ENCODE assay signal across 1 cellular context in the genomic region with DNA sequence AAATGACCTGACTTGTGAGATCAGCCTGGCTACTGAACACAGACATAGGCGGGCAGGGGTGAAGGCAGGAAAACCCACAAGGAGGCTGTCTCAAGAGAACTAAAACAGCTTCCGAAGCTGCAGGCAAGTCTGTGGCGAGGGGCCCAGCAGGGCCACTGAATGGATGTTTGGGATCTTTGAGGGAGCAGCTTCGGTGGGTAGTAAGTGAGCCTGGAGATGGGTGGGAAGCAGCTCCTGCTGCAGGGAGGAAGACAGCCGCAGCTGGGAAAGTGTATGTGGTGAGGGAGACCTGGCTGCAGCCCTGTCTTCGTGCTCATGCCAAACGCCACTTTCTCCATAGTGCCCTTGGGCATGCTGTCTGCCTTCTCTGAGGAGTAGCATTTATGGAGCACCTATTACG.
TF ChIP-seq lines count a peak whose summit lies in the region.

No MANE protein-coding gene starts in this region.

TF ChIP-seq in GM12878, 131 proteins besides CTCF, POLR2A, EP300 and RAD21:
- TF ChIP-seq CBX5 (IDR thresholded peaks at IDR 0.05; ENCODE audit: low read depth) (no peak), RCOR1 (conservative IDR thresholded peaks at IDR 0.05; ENCODE audit: low read depth, low read length) (no peak), CEBPB (IDR thresholded peaks at IDR 0.05; ENCODE audit: borderline replicate concordance in 1 of 2, low read depth in 2 of 2, low read length in 2 of 2) (no peak), RUNX3 (IDR thresholded peaks at IDR 0.05; ENCODE audit: low read length) (no peak), SMAD1 (IDR thresholded peaks at IDR 0.05; ENCODE audit: low read depth, partially characterized antibody) (no peak), STAT3 (IDR thresholded peaks at IDR 0.05; ENCODE audit: low read depth, low read length) (no peak), CHD1 (IDR thresholded peaks at IDR 0.05; ENCODE audit: low read depth, low read length) (no peak), IKZF2 (IDR thresholded peaks at IDR 0.05) (no peak), ZNF207 (IDR thresholded peaks at IDR 0.05; ENCODE audit: borderline replicate concordance) (no peak), PAX5 (IDR thresholded peaks at IDR 0.05; ENCODE audit: borderline replicate concordance, low read depth, low read length) (no peak), NR2C2 (IDR thresholded peaks at IDR 0.05; ENCODE audit: borderline replicate concordance, control insufficient read depth, insufficient read length, low read depth) (no peak), CHD2 (IDR thresholded peaks at IDR 0.05; ENCODE audit: borderline replicate concordance, low read depth, low read length) (no peak)
- TF ChIP-seq, protein P1, sequence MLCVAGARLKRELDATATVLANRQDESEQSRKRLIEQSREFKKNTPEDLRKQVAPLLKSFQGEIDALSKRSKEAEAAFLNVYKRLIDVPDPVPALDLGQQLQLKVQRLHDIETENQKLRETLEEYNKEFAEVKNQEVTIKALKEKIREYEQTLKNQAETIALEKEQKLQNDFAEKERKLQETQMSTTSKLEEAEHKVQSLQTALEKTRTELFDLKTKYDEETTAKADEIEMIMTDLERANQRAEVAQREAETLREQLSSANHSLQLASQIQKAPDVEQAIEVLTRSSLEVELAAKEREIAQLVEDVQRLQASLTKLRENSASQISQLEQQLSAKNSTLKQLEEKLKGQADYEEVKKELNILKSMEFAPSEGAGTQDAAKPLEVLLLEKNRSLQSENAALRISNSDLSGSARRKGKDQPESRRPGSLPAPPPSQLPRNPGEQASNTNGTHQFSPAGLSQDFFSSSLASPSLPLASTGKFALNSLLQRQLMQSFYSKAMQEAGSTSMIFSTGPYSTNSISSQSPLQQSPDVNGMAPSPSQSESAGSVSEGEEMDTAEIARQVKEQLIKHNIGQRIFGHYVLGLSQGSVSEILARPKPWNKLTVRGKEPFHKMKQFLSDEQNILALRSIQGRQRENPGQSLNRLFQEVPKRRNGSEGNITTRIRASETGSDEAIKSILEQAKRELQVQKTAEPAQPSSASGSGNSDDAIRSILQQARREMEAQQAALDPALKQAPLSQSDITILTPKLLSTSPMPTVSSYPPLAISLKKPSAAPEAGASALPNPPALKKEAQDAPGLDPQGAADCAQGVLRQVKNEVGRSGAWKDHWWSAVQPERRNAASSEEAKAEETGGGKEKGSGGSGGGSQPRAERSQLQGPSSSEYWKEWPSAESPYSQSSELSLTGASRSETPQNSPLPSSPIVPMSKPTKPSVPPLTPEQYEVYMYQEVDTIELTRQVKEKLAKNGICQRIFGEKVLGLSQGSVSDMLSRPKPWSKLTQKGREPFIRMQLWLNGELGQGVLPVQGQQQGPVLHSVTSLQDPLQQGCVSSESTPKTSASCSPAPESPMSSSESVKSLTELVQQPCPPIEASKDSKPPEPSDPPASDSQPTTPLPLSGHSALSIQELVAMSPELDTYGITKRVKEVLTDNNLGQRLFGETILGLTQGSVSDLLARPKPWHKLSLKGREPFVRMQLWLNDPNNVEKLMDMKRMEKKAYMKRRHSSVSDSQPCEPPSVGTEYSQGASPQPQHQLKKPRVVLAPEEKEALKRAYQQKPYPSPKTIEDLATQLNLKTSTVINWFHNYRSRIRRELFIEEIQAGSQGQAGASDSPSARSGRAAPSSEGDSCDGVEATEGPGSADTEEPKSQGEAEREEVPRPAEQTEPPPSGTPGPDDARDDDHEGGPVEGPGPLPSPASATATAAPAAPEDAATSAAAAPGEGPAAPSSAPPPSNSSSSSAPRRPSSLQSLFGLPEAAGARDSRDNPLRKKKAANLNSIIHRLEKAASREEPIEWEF (IDR thresholded peaks at IDR 0.05; ENCODE audit: insufficient replicate concordance, low read depth, low read length), result no peak
- TF ChIP-seq, protein P2, sequence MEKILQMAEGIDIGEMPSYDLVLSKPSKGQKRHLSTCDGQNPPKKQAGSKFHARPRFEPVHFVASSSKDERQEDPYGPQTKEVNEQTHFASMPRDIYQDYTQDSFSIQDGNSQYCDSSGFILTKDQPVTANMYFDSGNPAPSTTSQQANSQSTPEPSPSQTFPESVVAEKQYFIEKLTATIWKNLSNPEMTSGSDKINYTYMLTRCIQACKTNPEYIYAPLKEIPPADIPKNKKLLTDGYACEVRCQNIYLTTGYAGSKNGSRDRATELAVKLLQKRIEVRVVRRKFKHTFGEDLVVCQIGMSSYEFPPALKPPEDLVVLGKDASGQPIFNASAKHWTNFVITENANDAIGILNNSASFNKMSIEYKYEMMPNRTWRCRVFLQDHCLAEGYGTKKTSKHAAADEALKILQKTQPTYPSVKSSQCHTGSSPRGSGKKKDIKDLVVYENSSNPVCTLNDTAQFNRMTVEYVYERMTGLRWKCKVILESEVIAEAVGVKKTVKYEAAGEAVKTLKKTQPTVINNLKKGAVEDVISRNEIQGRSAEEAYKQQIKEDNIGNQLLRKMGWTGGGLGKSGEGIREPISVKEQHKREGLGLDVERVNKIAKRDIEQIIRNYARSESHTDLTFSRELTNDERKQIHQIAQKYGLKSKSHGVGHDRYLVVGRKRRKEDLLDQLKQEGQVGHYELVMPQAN (conservative IDR thresholded peaks at IDR 0.05), result no peak
- TF ChIP-seq, protein P3, sequence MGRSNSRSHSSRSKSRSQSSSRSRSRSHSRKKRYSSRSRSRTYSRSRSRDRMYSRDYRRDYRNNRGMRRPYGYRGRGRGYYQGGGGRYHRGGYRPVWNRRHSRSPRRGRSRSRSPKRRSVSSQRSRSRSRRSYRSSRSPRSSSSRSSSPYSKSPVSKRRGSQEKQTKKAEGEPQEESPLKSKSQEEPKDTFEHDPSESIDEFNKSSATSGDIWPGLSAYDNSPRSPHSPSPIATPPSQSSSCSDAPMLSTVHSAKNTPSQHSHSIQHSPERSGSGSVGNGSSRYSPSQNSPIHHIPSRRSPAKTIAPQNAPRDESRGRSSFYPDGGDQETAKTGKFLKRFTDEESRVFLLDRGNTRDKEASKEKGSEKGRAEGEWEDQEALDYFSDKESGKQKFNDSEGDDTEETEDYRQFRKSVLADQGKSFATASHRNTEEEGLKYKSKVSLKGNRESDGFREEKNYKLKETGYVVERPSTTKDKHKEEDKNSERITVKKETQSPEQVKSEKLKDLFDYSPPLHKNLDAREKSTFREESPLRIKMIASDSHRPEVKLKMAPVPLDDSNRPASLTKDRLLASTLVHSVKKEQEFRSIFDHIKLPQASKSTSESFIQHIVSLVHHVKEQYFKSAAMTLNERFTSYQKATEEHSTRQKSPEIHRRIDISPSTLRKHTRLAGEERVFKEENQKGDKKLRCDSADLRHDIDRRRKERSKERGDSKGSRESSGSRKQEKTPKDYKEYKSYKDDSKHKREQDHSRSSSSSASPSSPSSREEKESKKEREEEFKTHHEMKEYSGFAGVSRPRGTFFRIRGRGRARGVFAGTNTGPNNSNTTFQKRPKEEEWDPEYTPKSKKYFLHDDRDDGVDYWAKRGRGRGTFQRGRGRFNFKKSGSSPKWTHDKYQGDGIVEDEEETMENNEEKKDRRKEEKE (IDR thresholded peaks at IDR 0.05), result no peak
